21 cellular contexts compared by ENCODE assay signal in genomic region chr11:45774023-45774655, GRCh38.
"Had no signal": no experiment of that assay in that cellular context is flagged by ENCODE, and none has a peak within 500 bp of the region (broad histone marks: within the 10 kb centered on the region; RNA-seq: fewer than 3 reads in every experiment).

No MANE protein-coding gene starts in this region.

- H3K4me3 Mint-ChIP-seq: nephron progenitor cell; stimulated activated naive B cell treated with anti-CD40 and anti-IgM and Interleukin-4, amounts not matched to agents 10 μg/mL and 1 μg/mL and 100 μg/mL, for 72 hours; stimulated activated naive CD8-positive, alpha-beta T cell treated with anti-CD3 and anti-CD28 coated beads, Interleukin-15, amount 100 ng/mL, for 72 hours; type B pancreatic cell had no signal

- H3K4me1 ChIP-seq: colonic mucosa, uterus had no signal

- H3K4me3 ChIP-seq: colonic mucosa, esophagus squamous epithelium, gastroesophageal sphincter, right atrium auricular region, sigmoid colon, skin epidermis, uterus had no signal

- H3K36me3 Mint-ChIP-seq: immature natural killer cell; naive thymus-derived CD4-positive, alpha-beta T cell; stimulated activated naive B cell treated with anti-CD40 and anti-IgM and Interleukin-4, amounts not matched to agents 10 μg/mL and 1 μg/mL and 100 μg/mL, for 72 hours; type B pancreatic cell had no signal

- ATAC-seq: gastroesophageal sphincter; left ventricle myocardium superior; naive thymus-derived CD4-positive, alpha-beta T cell; stimulated activated naive B cell treated with anti-CD40 and anti-IgM and Interleukin-4, amounts not matched to agents 10 μg/mL and 1 μg/mL and 100 μg/mL, for 72 hours; stimulated activated naive CD8-positive, alpha-beta T cell treated with anti-CD3 and anti-CD28 coated beads, Interleukin-15, amount 100 ng/mL, for 72 hours had no signal

- H3K9me3 ChIP-seq: colonic mucosa, esophagus squamous epithelium, gastroesophageal sphincter, neutrophil, right atrium auricular region, sigmoid colon, uterus had no signal

- H3K27me3 ChIP-seq: colonic mucosa, right atrium auricular region, sigmoid colon, uterus had no signal

- H3K27ac ChIP-seq: colonic mucosa, esophagus squamous epithelium, gastroesophageal sphincter, neutrophil, right atrium auricular region, sigmoid colon, uterus had no signal

- H3K27ac Mint-ChIP-seq: immature natural killer cell; naive thymus-derived CD4-positive, alpha-beta T cell; nephron progenitor cell; stimulated activated naive B cell treated with anti-CD40 and anti-IgM and Interleukin-4, amounts not matched to agents 10 μg/mL and 1 μg/mL and 100 μg/mL, for 72 hours; stimulated activated naive CD8-positive, alpha-beta T cell treated with anti-CD3 and anti-CD28 coated beads, Interleukin-15, amount 100 ng/mL, for 72 hours; type B pancreatic cell had no signal

- DNase-seq: colonic mucosa; dermis blood vessel endothelial cell; esophagus squamous epithelium; foreskin fibroblast; glutamatergic neuron; immature natural killer cell; left ventricle myocardium superior; mesendoderm; naive thymus-derived CD4-positive, alpha-beta T cell; nephron progenitor cell; sigmoid colon; stimulated activated CD4-positive, alpha-beta T cell treated with anti-CD3 and anti-CD28 coated beads, Interleukin-2, amount 100 ng/mL, for 24 hours; stimulated activated CD4-positive, alpha-beta T cell treated with anti-CD3 and anti-CD28 coated beads, Interleukin-4, amount 100 ng/mL, for 4 hours; stimulated activated naive B cell treated with anti-CD40 and anti-IgM and Interleukin-4, amounts not matched to agents 10 μg/mL and 1 μg/mL and 100 μg/mL, for 72 hours; stimulated activated naive CD8-positive, alpha-beta T cell treated with anti-CD3 and anti-CD28 coated beads, Interleukin-15, amount 100 ng/mL, for 72 hours; uterus had no signal

- H3K36me3 ChIP-seq: colonic mucosa, esophagus squamous epithelium, gastroesophageal sphincter, neutrophil, right atrium auricular region, sigmoid colon, uterus had no signal
